ENCODE assay signal across 10 cellular contexts in genomic region chrX:109632906-109633504, GRCh38. TPM values are rescaled to one million over a fixed set of nuclear protein-coding genes. Genes with fewer than 3 reads are reported as not detected.
DNase-seq lines count a peak whose midpoint lies in the region; ATAC-seq and TF ChIP-seq lines count a peak whose summit lies in the region.
"Had no signal": no experiment of that assay in that cellular context is flagged by ENCODE, and none has a peak within 500 bp of the region (broad histone marks: within the 10 kb centered on the region; RNA-seq: fewer than 3 reads in every experiment).

No MANE protein-coding gene starts in this region.

- H3K9me3 ChIP-seq in cardiac muscle cell (ENCODE audit: low read depth), result no peaks in the 10 kb centered on the region
- H3K9me3 ChIP-seq in PC-9 (ENCODE audit: insufficient read depth, low read depth), result no peaks in the 10 kb centered on the region
- H3K9me3 ChIP-seq in upper lobe of left lung, result no peaks in the 10 kb centered on the region

- no peak overlapping the region for H2AFZ ChIP-seq in PC-9

- no peak for TF ChIP-seq EP300 in upper lobe of left lung (IDR thresholded peaks at IDR 0.05)

- no peaks in the 10 kb centered on the region for H3F3A ChIP-seq in PC-9 (ENCODE audit: insufficient read depth, low read depth)

- POLR2A ChIA-PET in PC-9 (lab: Charles Lee; ENCODE audit: unreplicated experiment), result no interaction called here

- no peak for TF ChIP-seq POLR2A in upper lobe of left lung (IDR thresholded peaks at IDR 0.05)

- 53% methylated on average over 5 of the region's 5 CpGs for WGBS in upper lobe of left lung, 2 donors

- DNase-seq in cardiac muscle cell (ENCODE audit: low read depth in 1 of 2, low spot score in 1 of 2) (peak; percentile 46 to 51), Right ventricle myocardium superior (no peak), PC-9 (peak in 1 of 2 experiments; percentile 9), foreskin keratinocyte (peak in 1 of 2 donors; percentile 2), upper lobe of left lung (no peak), NCI-H510A (lab: John Stamatoyannopoulos, UW) (no peak)
- no peak for DNase-seq in stimulated activated CD4-positive, alpha-beta T cell treated with anti-CD3 and anti-CD28 coated beads, Interleukin-4, amount 100 ng/mL, for 24 hours
- DNase-seq: left cardiac atrium; stimulated activated naive CD8-positive, alpha-beta T cell treated with anti-CD3 and anti-CD28 coated beads, Interleukin-15, amount 100 ng/mL, for 72 hours had no signal

- CTCF ChIA-PET in PC-9 (lab: Charles Lee), result interaction anchor here (0.8 to 3.3 kb wide), 2 partner anchors 144 to 147 kb away, joined by 3 to 11 read pairs; no protein-coding TSS in a partner anchor

- BruUV-seq in PC-9 (replicated peaks; lab: Mats Ljungman, UMichigan), result no TSS peak

- no peaks in the 10 kb centered on the region for H3K79me2 ChIP-seq in PC-9 (ENCODE audit: low read depth)

- ATAC-seq in Right ventricle myocardium superior (ENCODE audit: poor library complexity) (no peak), foreskin keratinocyte (no peak), upper lobe of left lung (ENCODE audit: low FRiP score in 2 of 2) (no peak), HG02759 (IDR thresholded peaks at IDR 0.05; ENCODE audit: unreplicated experiment) (no peak)
- ATAC-seq: left cardiac atrium; stimulated activated naive CD8-positive, alpha-beta T cell treated with anti-CD3 and anti-CD28 coated beads, Interleukin-15, amount 100 ng/mL, for 72 hours had no signal

- no peak overlapping the region for H3K4me2 ChIP-seq in PC-9

- peaks cover 5% of the 10 kb centered on the region; the same call in 1 of the 2 replicates for H3K9me2 ChIP-seq in PC-9 (ENCODE audit: insufficient read depth)

- H3K36me3 ChIP-seq in cardiac muscle cell, result no peaks in the 10 kb centered on the region
- no peaks in the 10 kb centered on the region for H3K36me3 ChIP-seq in PC-9 (ENCODE audit: low read depth)
- no peaks in the 10 kb centered on the region for H3K36me3 ChIP-seq in upper lobe of left lung

- TF ChIP-seq CTCF in cardiac muscle cell (IDR thresholded peaks at IDR 0.05; ENCODE audit: low read depth, low read length), result peak; percentile 46
- TF ChIP-seq CTCF in PC-9 (conservative IDR thresholded peaks at IDR 0.05), result peak; percentile 77
- TF ChIP-seq CTCF in foreskin keratinocyte (conservative IDR thresholded peaks at IDR 0.05), result peak; percentile 60
- peak in 4 of 6 experiments; percentile 19 to 24 (median 22) for TF ChIP-seq CTCF in upper lobe of left lung (IDR thresholded peaks at IDR 0.05)

- no peak overlapping the region for H3K4me3 ChIP-seq in cardiac muscle cell
- H3K4me3 ChIP-seq in PC-9, result no peak overlapping the region
- no peak overlapping the region for H3K4me3 ChIP-seq in upper lobe of left lung

- H3K27ac ChIP-seq in cardiac muscle cell (no peak overlapping the region), PC-9 (no peak overlapping the region), foreskin keratinocyte (no peak overlapping the region), upper lobe of left lung (no peak overlapping the region)

- H3K4me1 ChIP-seq in cardiac muscle cell (ENCODE audit: low read depth) (no peaks in the 10 kb centered on the region), PC-9 (replicated peaks; ENCODE audit: insufficient read depth) (no peaks in the 10 kb centered on the region), foreskin keratinocyte (no peaks in the 10 kb centered on the region), upper lobe of left lung (no peaks in the 10 kb centered on the region)

- intact Hi-C loops in Right ventricle myocardium superior (cut with DNase I), result loop anchor here (5.0 kb wide), 1 partner anchor 146 kb away; no protein-coding TSS in a partner anchor
- intact Hi-C loops in PC-9 (cut with micrococcal nuclease; ENCODE audit: unreplicated experiment), result loop anchor here (1.0 to 10.0 kb wide), 3 partner anchors 148 to 512 kb away; no protein-coding TSS in a partner anchor

- H3K27me3 ChIP-seq in cardiac muscle cell, result no peaks in the 10 kb centered on the region
- H3K27me3 ChIP-seq in PC-9 (ENCODE audit: insufficient read depth, low read depth), result no peaks in the 10 kb centered on the region
- no peaks in the 10 kb centered on the region for H3K27me3 ChIP-seq in foreskin keratinocyte
- H3K27me3 ChIP-seq in upper lobe of left lung, result no peaks in the 10 kb centered on the region

- no peaks in the 10 kb centered on the region for H4K20me1 ChIP-seq in PC-9 (ENCODE audit: insufficient read depth)

RNA-seq across cellular contexts. Expression of gene KCNE5, which starts 8.0 kb away (rescaled TPM):
- 0.92 and 0.99 TPM in 2 replicates for total RNA-seq in cardiac muscle cell
- 0.33 and 0.46 TPM in 2 replicates for polyA plus RNA-seq in cardiac muscle cell
- 0.24 TPM for total RNA-seq in Right ventricle myocardium superior
- 0.90 and 1.4 TPM in 2 replicates for total RNA-seq in PC-9 (2021)
- total RNA-seq in foreskin keratinocyte, result 0.24 and 0.46 TPM in 2 replicates
- polyA plus RNA-seq in foreskin keratinocyte, result 0.36 and 0.47 TPM in 2 replicates
- 1 to 10 TPM in 2 of 6 donors, under 1 TPM in 3, not detected in 1; 0.44 to 3.4 (median 0.76) TPM for total RNA-seq in upper lobe of left lung

Comparison
In these comparisons a context has a peak if more than half of its experiments do, and no peak if none do; other contexts are left out.
1. DNase-seq: peak in cardiac muscle cell (2 of 2); none in Right ventricle myocardium superior (single experiment), upper lobe of left lung (0 of 2), NCI-H510A (single experiment) and stimulated activated CD4-positive, alpha-beta T cell treated with anti-CD3 and anti-CD28 coated beads, Interleukin-4, amount 100 ng/mL, for 24 hours (single experiment).
2. CTCF ChIP-seq: peak in every context shown above with its lines; median percentile 77 in PC-9; 60 in foreskin keratinocyte; 46 in cardiac muscle cell; 22 in upper lobe of left lung.